9 cellular contexts compared by ENCODE assay signal in the genomic region with DNA sequence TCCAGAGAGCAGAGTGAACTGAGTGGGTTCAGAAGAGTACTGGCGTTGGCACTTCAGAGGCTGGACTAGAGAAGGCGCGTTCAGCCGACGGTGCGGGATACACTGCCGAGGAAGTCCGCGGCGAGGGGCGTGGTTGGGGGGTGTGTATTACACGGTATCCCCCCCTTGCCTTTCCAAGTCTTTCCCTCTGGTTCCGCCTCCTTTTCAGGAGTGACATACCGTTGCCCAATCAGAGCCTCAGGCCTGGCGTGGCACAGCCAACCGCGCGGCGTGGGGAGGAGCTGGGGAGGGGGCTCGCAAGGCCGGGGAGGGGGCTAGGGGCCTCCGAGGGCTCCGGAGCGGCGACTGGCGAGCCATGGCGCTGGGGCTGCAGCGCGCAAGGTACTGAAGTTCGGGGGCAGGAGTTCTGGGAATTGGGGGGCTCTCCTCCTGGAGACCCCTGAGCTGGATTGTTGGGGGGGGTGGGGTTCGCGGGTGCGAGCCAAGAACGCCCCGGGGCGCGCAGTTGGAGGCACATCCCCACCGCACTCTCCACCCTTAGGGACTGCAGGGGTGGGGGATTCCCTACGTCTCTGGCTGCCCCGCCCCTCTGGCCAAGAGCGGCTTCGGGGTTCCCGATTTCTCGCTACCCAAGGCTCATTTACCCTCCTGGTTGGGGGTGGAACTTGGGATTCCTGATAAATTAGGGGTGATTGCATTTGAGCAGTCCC. TPM values are rescaled to one million over a fixed set of nuclear protein-coding genes. Genes with fewer than 3 reads are reported as not detected.
DNase-seq lines count a peak whose midpoint lies in the region; ATAC-seq and TF ChIP-seq lines count a peak whose summit lies in the region.
"Had no signal": no experiment of that assay in that cellular context is flagged by ENCODE, and none has a peak within 500 bp of the region (broad histone marks: within the 10 kb centered on the region; RNA-seq: fewer than 3 reads in every experiment).

A gene (plus strand): TSS at position 321 of the 710 bp plus-strand sequence. CDS start 35 bp downstream, at position 356.

- H3K9me3 ChIP-seq in BE2C (no peaks in the 10 kb centered on the region), NT2/D1 (ENCODE audit: insufficient read depth, low read length) (no peaks in the 10 kb centered on the region)

- H3K9ac ChIP-seq in NT2/D1 (ENCODE audit: insufficient read length, low read depth): peak within 1 kb of the TSS; percentile 61
- H3K9ac ChIP-seq: KMS-11 had no signal

- no peak for TF ChIP-seq CTCF in BE2C (IDR thresholded peaks at IDR 0.05; ENCODE audit: low read depth, low read length)

- H3K27me3 ChIP-seq in BE2C (no peaks in the 10 kb centered on the region; the same call in 1 of the 2 replicates), NT2/D1 (ENCODE audit: insufficient read depth, insufficient read length) (peaks cover 10% of the 10 kb centered on the region)

- DNase-seq in BE2C (peak; percentile 72), NT2/D1 (ENCODE audit: low read depth, low spot score) (peak; percentile 63), Right ventricle myocardium inferior (ENCODE audit: missing footprints) (peak; percentile 86), non-pigmented ciliary epithelial cell (ENCODE audit: low read depth) (peak; percentile 32), KG1 (lab: John Stamatoyannopoulos, UW) (no peak)
- no peak for DNase-seq in central memory CD4-positive, alpha-beta T cell

- intact Hi-C loops in Right ventricle myocardium inferior (cut with DNase I): no loop called here

- H3K4me3 ChIP-seq in BE2C (ENCODE audit: low read depth, low read length): peak within 1 kb of the TSS; percentile 49
- H3K4me3 ChIP-seq in NT2/D1 (ENCODE audit: insufficient read length, low read depth): peak within 1 kb of the TSS; percentile 55

- ATAC-seq in Right ventricle myocardium inferior (peak; percentile 6), GM21381 (IDR thresholded peaks at IDR 0.05; ENCODE audit: unreplicated experiment) (no peak), HG03439 (IDR thresholded peaks at IDR 0.05; ENCODE audit: unreplicated experiment) (no peak)

- H3K36me3 ChIP-seq in BE2C (no peaks in the 10 kb centered on the region), NT2/D1 (ENCODE audit: insufficient read depth, insufficient read length, low read length) (no peaks in the 10 kb centered on the region)

- H3K4me1 ChIP-seq in BE2C: peaks cover 25% of the 10 kb centered on the region
- H3K4me1 ChIP-seq in NT2/D1 (ENCODE audit: insufficient read depth, insufficient read length): peaks cover 14% of the 10 kb centered on the region

RNA-seq across cellular contexts. Expression of the gene that starts here (rescaled TPM):
- polyA plus RNA-seq in BE2C (2012; ENCODE audit: insufficient read depth, insufficient read length, low read depth): 0.83 TPM
- total RNA-seq in Right ventricle myocardium inferior: 73.8 TPM

Comparison
In these comparisons a context has a peak if more than half of its experiments do, and no peak if none do; other contexts are left out.
1. DNase-seq: peak in BE2C (single experiment), NT2/D1 (single experiment), Right ventricle myocardium inferior (single experiment) and non-pigmented ciliary epithelial cell (single experiment); none in KG1 (single experiment) and central memory CD4-positive, alpha-beta T cell (single experiment).